In the genomic region with DNA sequence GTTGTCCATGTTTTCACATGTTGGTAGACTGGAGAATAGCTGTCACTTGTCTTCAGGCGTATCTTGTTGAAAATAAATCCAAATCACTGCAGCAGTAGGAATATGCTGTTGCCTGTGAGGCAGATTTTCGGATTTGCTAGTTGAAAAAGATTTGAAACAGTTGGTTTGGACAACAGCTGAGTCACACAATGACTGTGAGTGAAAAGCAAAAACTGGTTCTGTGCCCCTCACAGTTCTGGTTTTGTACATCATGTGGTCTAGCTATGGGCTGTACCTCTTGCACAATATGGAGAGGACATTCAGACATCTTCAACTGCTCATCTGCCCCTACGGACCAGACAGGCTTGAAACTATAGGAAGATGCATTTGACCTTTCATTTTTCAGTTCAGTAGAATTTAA, we compare ENCODE assay signal across 8 cellular contexts. TPM values are rescaled to one million over a fixed set of nuclear protein-coding genes. Genes with fewer than 3 reads are reported as not detected.
A peak's percentile ranks its signal among the peaks of the same experiment; 100 is the strongest.
DNase-seq lines count a peak whose midpoint lies in the region; ATAC-seq and TF ChIP-seq lines count a peak whose summit lies in the region.

No MANE protein-coding gene starts in this region.

- H3K27ac Mint-ChIP-seq in effector memory CD8-positive, alpha-beta T cell, result peak overlapping the region; percentile 96 to 98
- H3K27ac Mint-ChIP-seq in natural killer cell treated with Interleukin-12 subunit alpha and Interleukin-12 subunit beta and Interleukin-15 and Interleukin-18, amount 100 ng/mL, for 72 hours, result peak overlapping the region; percentile 84 to 95

- no peaks in the 10 kb centered on the region for H3K9me2 ChIP-seq in PC-9 (ENCODE audit: insufficient read depth)

- H3K27ac ChIP-seq in PC-9, result peak overlapping the region; percentile 78

- no peaks in the 10 kb centered on the region for H3K27me3 ChIP-seq in PC-9 (ENCODE audit: insufficient read depth, low read depth)

- H3K4me3 ChIP-seq in PC-9, result peak overlapping the region; percentile 100

- peaks cover 39% of the 10 kb centered on the region; the same call in 1 of the 2 replicates for H3F3A ChIP-seq in PC-9 (ENCODE audit: insufficient read depth, low read depth)

- no TSS peak for BruUV-seq in PC-9 (replicated peaks; lab: Mats Ljungman, UMichigan)

- H3K9me3 Mint-ChIP-seq in effector memory CD8-positive, alpha-beta T cell, result no peaks in the 10 kb centered on the region
- no peaks in the 10 kb centered on the region for H3K9me3 Mint-ChIP-seq in natural killer cell treated with Interleukin-12 subunit alpha and Interleukin-12 subunit beta and Interleukin-15 and Interleukin-18, amount 100 ng/mL, for 72 hours

- peak overlapping the region; percentile 91 to 94 for H3K4me3 Mint-ChIP-seq in effector memory CD8-positive, alpha-beta T cell
- peak overlapping the region; percentile 94 for H3K4me3 Mint-ChIP-seq in natural killer cell treated with Interleukin-12 subunit alpha and Interleukin-12 subunit beta and Interleukin-15 and Interleukin-18, amount 100 ng/mL, for 72 hours

- DNase-seq in GM03348 (ENCODE audit: low spot score), result peak; percentile 78
- no peak for DNase-seq in PC-9
- DNase-seq in effector memory CD8-positive, alpha-beta T cell, result no peak
- DNase-seq in natural killer cell treated with Interleukin-12 subunit alpha and Interleukin-12 subunit beta and Interleukin-15 and Interleukin-18, amount 100 ng/mL, for 72 hours (ENCODE audit: low spot score), result no peak
- no peak for DNase-seq in NCI-H524 (lab: John Stamatoyannopoulos, UW)
- no peak for DNase-seq in NCI-H2081 (lab: John Stamatoyannopoulos, UW)

- H3K79me2 ChIP-seq in PC-9 (ENCODE audit: low read depth), result peaks cover 98% of the 10 kb centered on the region

- H4K20me1 ChIP-seq in PC-9 (ENCODE audit: insufficient read depth), result peaks cover 59% of the 10 kb centered on the region

- H3K4me2 ChIP-seq in PC-9, result peak overlapping the region; percentile 100

- CTCF ChIA-PET in PC-9 (lab: Charles Lee), result no interaction called here

- H3K27me3 Mint-ChIP-seq in effector memory CD8-positive, alpha-beta T cell, result no peaks in the 10 kb centered on the region
- H3K27me3 Mint-ChIP-seq in natural killer cell treated with Interleukin-12 subunit alpha and Interleukin-12 subunit beta and Interleukin-15 and Interleukin-18, amount 100 ng/mL, for 72 hours, result no peaks in the 10 kb centered on the region

- no peaks in the 10 kb centered on the region for H3K9me3 ChIP-seq in PC-9 (ENCODE audit: insufficient read depth, low read depth)

- peaks cover 28% of the 10 kb centered on the region for H3K36me3 ChIP-seq in PC-9 (ENCODE audit: low read depth)

- H3K4me1 Mint-ChIP-seq in effector memory CD8-positive, alpha-beta T cell (ENCODE audit: low read depth in 2 of 2), result peaks cover 61 to 69% of the 10 kb centered on the region in 2 donors
- peaks cover 54% of the 10 kb centered on the region in 2 donors for H3K4me1 Mint-ChIP-seq in natural killer cell treated with Interleukin-12 subunit alpha and Interleukin-12 subunit beta and Interleukin-15 and Interleukin-18, amount 100 ng/mL, for 72 hours (ENCODE audit: low read depth in 2 of 2)

- intact Hi-C loops in PC-9 (cut with micrococcal nuclease; ENCODE audit: unreplicated experiment), result loop anchor here (2.0 to 5.0 kb wide), 3 partner anchors 56 to 322 kb away; partner anchors contain the start of genes GUK1 and WNT3A

- H2AFZ ChIP-seq in PC-9, result no peak overlapping the region

- POLR2A ChIA-PET in PC-9 (lab: Charles Lee; ENCODE audit: unreplicated experiment), result interaction anchor here (0.6 to 0.7 kb wide), 2 partner anchors 41 to 319 kb away, joined by 3 to 5 read pairs; no protein-coding TSS in a partner anchor

- no peak for TF ChIP-seq CTCF in PC-9 (conservative IDR thresholded peaks at IDR 0.05)

- no peak for ATAC-seq in effector memory CD8-positive, alpha-beta T cell (replicated peaks)
- peak; percentile 50 to 55 for ATAC-seq in natural killer cell treated with Interleukin-12 subunit alpha and Interleukin-12 subunit beta and Interleukin-15 and Interleukin-18, amount 100 ng/mL, for 72 hours
- ATAC-seq in HG03280 (IDR thresholded peaks at IDR 0.05; ENCODE audit: unreplicated experiment) (no peak), GM19328 (IDR thresholded peaks at IDR 0.05; ENCODE audit: unreplicated experiment) (no peak)

- peaks cover 49% of the 10 kb centered on the region for H3K36me3 Mint-ChIP-seq in effector memory CD8-positive, alpha-beta T cell (ENCODE audit: insufficient read depth)
- H3K36me3 Mint-ChIP-seq in natural killer cell treated with Interleukin-12 subunit alpha and Interleukin-12 subunit beta and Interleukin-15 and Interleukin-18, amount 100 ng/mL, for 72 hours, result peaks cover 6% of the 10 kb centered on the region

- H3K4me1 ChIP-seq in PC-9 (replicated peaks; ENCODE audit: insufficient read depth), result peaks cover 53% of the 10 kb centered on the region

RNA-seq across cellular contexts. Expression of gene ARF1, which starts 1.8 kb away (rescaled TPM):
- 431 and 595 TPM in 2 replicates for total RNA-seq in PC-9 (2021)
- 100 to 1,000 TPM; 415 to 503 TPM for total RNA-seq in natural killer cell treated with Interleukin-12 subunit alpha and Interleukin-12 subunit beta and Interleukin-15 and Interleukin-18, amount 100 ng/mL, for 72 hours

RNA-seq across cellular contexts. Expression of gene C1orf35, which starts 18.8 kb away (rescaled TPM):
- total RNA-seq in PC-9 (2021), result 26.4 and 37.6 TPM in 2 replicates
- 10 to 100 TPM; 16.4 to 26.7 TPM for total RNA-seq in natural killer cell treated with Interleukin-12 subunit alpha and Interleukin-12 subunit beta and Interleukin-15 and Interleukin-18, amount 100 ng/mL, for 72 hours

RNA-seq across cellular contexts. Expression of gene MRPL55, which starts 24.8 kb away (rescaled TPM):
- total RNA-seq in PC-9 (2021), result 81.0 and 84.4 TPM in 2 replicates
- 10 to 100 TPM; 42.5 to 68.8 TPM for total RNA-seq in natural killer cell treated with Interleukin-12 subunit alpha and Interleukin-12 subunit beta and Interleukin-15 and Interleukin-18, amount 100 ng/mL, for 72 hours

RNA-seq across cellular contexts. Expression of gene GUK1, which starts 55.8 kb away (rescaled TPM):
- total RNA-seq in PC-9 (2021), result 239 and 278 TPM in 2 replicates
- 100 to 1,000 TPM; 296 to 329 TPM for total RNA-seq in natural killer cell treated with Interleukin-12 subunit alpha and Interleukin-12 subunit beta and Interleukin-15 and Interleukin-18, amount 100 ng/mL, for 72 hours

Comparison
In these comparisons a context has a peak if more than half of its experiments do, and no peak if none do; other contexts are left out.
1. ATAC-seq: peak in natural killer cell treated with Interleukin-12 subunit alpha and Interleukin-12 subunit beta and Interleukin-15 and Interleukin-18, amount 100 ng/mL, for 72 hours (2 of 2); none in effector memory CD8-positive, alpha-beta T cell (single experiment), HG03280 (single experiment) and GM19328 (single experiment).